Comparison of ENCODE assay signal across 24 cellular contexts in genomic region chr2:60827369-60827768, GRCh38.
"Had no signal": no experiment of that assay in that cellular context is flagged by ENCODE, and none has a peak within 500 bp of the region (broad histone marks: within the 10 kb centered on the region; RNA-seq: fewer than 3 reads in every experiment).

No MANE protein-coding gene starts in this region.

- H3K9me3 Mint-ChIP-seq: activated T-helper 17 cell treated with anti-CD3 and anti-CD28 coated beads, Interleukin-2, amount 50 U/mL, for 72 hours; brain; central memory CD8-positive, alpha-beta T cell had no signal

- H3K4me3 Mint-ChIP-seq: activated CD8-positive, alpha-beta memory T cell treated with anti-CD3 and anti-CD28 coated beads, Interleukin-2, amount 10 ng/mL, durations not matched to agents 7 days and 5 days; activated T-helper 17 cell treated with anti-CD3 and anti-CD28 coated beads, Interleukin-2, amount 50 U/mL, for 72 hours; brain; central memory CD8-positive, alpha-beta T cell had no signal

- H3K4me1 Mint-ChIP-seq: brain had no signal

- H3K9me3 ChIP-seq: SJSA1 had no signal

- H3K27me3 ChIP-seq: SJSA1 had no signal

- ATAC-seq: activated CD8-positive, alpha-beta memory T cell treated with anti-CD3 and anti-CD28 coated beads, Interleukin-2, amount 10 ng/mL, durations not matched to agents 7 days and 5 days; activated T-helper 17 cell treated with anti-CD3 and anti-CD28 coated beads, Interleukin-2, amount 50 U/mL, for 72 hours; PC-3; SK-N-SH treated with all-trans-retinoic acid at 6 μM for 48 hours had no signal

- H3K27ac Mint-ChIP-seq: activated CD8-positive, alpha-beta memory T cell treated with anti-CD3 and anti-CD28 coated beads, Interleukin-2, amount 10 ng/mL, durations not matched to agents 7 days and 5 days; activated T-helper 17 cell treated with anti-CD3 and anti-CD28 coated beads, Interleukin-2, amount 50 U/mL, for 72 hours had no signal

- H3K36me3 Mint-ChIP-seq: activated CD8-positive, alpha-beta memory T cell treated with anti-CD3 and anti-CD28 coated beads, Interleukin-2, amount 10 ng/mL, durations not matched to agents 7 days and 5 days; brain had no signal

- FAIRE-seq: astrocyte, RCC 7860 had no signal

- H3K27me3 Mint-ChIP-seq: activated CD8-positive, alpha-beta memory T cell treated with anti-CD3 and anti-CD28 coated beads, Interleukin-2, amount 10 ng/mL, durations not matched to agents 7 days and 5 days had no signal

- H3K4me1 ChIP-seq: SJSA1 had no signal

- H3K4me3 ChIP-seq: SJSA1 had no signal

- DNase-seq: activated CD4-positive, alpha-beta T cell treated with anti-CD3 and anti-CD28 coated beads, Interleukin-2, amount 50 U/mL, for 1 hour; activated CD4-positive, CD25-positive, alpha-beta regulatory T cell treated with anti-CD3 and anti-CD28 coated beads, Interleukin-2, amount 50 U/mL, for 72 hours; activated CD8-positive, alpha-beta memory T cell treated with anti-CD3 and anti-CD28 coated beads, Interleukin-2, amount 10 ng/mL, durations not matched to agents 7 days and 5 days; activated gamma-delta T cell treated with Interleukin-2 at 50 U/mL for 16 hours; activated naive CD4-positive, alpha-beta T cell treated with anti-CD3 and anti-CD28 coated beads, Interleukin-2, amount 50 U/mL, for 16 hours; activated T-cell treated with anti-CD3 and anti-CD28 coated beads, Interleukin-2, amount 50 U/mL, for 48 hours; amygdala; Karpas-422; NCI-H1105; NCI-H1436; NCI-H1694 treated with DMSO at 0.1 percent for 48 hours; NCI-H2029 treated with DMSO at 0.1 percent for 48 hours; NCI-H510A treated with DMSO at 0.1 percent for 48 hours; NCI-H69; PC-3; SHP77; SW 1271 had no signal

- H3K36me3 ChIP-seq: SJSA1 had no signal

- H3K27ac ChIP-seq: SJSA1 had no signal
